11 cellular contexts compared by ENCODE assay signal in the genomic region with DNA sequence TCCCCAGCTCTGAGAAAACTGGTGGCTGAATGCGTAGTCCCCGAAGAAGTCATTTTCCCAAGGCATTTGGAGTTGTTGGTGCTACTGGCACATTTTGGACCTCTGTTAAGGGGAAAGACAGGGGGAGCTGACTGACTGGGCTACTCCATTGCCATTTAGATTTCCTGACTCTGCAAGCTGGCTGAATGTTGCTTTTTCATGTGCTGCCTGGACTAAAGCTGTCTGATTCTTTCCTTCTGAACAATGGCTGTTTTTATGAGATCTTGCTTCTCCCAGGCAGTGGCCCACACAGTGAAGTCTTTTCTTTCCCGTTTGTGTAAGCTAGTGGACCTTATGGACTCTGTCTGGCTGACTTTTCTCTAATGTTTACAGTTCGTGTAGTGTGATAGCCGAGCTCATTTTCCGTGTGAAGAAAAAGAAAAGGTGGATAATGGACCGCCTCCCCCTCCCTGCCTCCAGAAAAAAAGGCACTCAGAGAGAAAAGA. TPM values are rescaled to one million over a fixed set of nuclear protein-coding genes. Genes with fewer than 3 reads are reported as not detected.
DNase-seq lines count a peak whose midpoint lies in the region; ATAC-seq and TF ChIP-seq lines count a peak whose summit lies in the region.
"Had no signal": no experiment of that assay in that cellular context is flagged by ENCODE, and none has a peak within 500 bp of the region (broad histone marks: within the 10 kb centered on the region; RNA-seq: fewer than 3 reads in every experiment).

No MANE protein-coding gene starts in this region.

- peak overlapping the region; percentile 98 for H3K27ac Mint-ChIP-seq in mesothelial cell of epicardium

- no peak for TF ChIP-seq CTCF in Panc1 (IDR thresholded peaks at IDR 0.05)
- no peak for TF ChIP-seq CTCF in esophagus squamous epithelium (IDR thresholded peaks at IDR 0.05)
- TF ChIP-seq CTCF in mesothelial cell of epicardium (IDR thresholded peaks at IDR 0.05; ENCODE audit: unreplicated experiment) = no peak

- H3K36me3 Mint-ChIP-seq in mesothelial cell of epicardium = no peaks in the 10 kb centered on the region

- H3K4me1 Mint-ChIP-seq in mesothelial cell of epicardium = peaks cover 32% of the 10 kb centered on the region

- H3K4me3 ChIP-seq in Panc1 (ENCODE audit: low read depth in 2 of 2, low read length in 2 of 2) = no peak overlapping the region
- peak overlapping the region in 1 of 4 donors; percentile 22 for H3K4me3 ChIP-seq in esophagus squamous epithelium
- H3K4me3 ChIP-seq: SJCRH30 had no signal

- POLR2A ChIA-PET in Panc1 (lab: Charles Lee) = no interaction called here

- BruUV-seq in Panc1 (replicated peaks; lab: Mats Ljungman, UMichigan) = no TSS peak

- no peaks in the 10 kb centered on the region for H3K27me3 Mint-ChIP-seq in mesothelial cell of epicardium (ENCODE audit: low read depth)

- H3K36me3 ChIP-seq in Panc1 (ENCODE audit: control insufficient read depth, insufficient read depth, low read length) (no peaks in the 10 kb centered on the region), esophagus squamous epithelium (no peaks in the 10 kb centered on the region)
- H3K36me3 ChIP-seq: SJCRH30 had no signal

- peaks cover 4% of the 10 kb centered on the region for H3K9me3 Mint-ChIP-seq in mesothelial cell of epicardium

- TF ChIP-seq POLR2A in esophagus squamous epithelium (IDR thresholded peaks at IDR 0.05) = no peak

- no peaks in the 10 kb centered on the region for H3K9me3 ChIP-seq in Panc1 (ENCODE audit: control insufficient read depth, insufficient read depth, low read depth, low read length)
- no peaks in the 10 kb centered on the region for H3K9me3 ChIP-seq in esophagus squamous epithelium
- H3K9me3 ChIP-seq: SJCRH30 had no signal

- DNase-seq in Panc1 (ENCODE audit: low read depth, low spot score) (no peak), esophagus squamous epithelium (lab: John Stamatoyannopoulos, UW) (no peak), mesothelial cell of epicardium (ENCODE audit: low spot score in 2 of 2, unreplicated experiment in 2 of 2) (peak in 1 of 2 experiments; percentile 35), substantia nigra (lab: John Stamatoyannopoulos, UW) (peak in 40 of 49 donors; percentile 15 to 87 (median 46)), SIG-M5 (lab: John Stamatoyannopoulos, UW) (no peak), T1000 (lab: John Stamatoyannopoulos, UW) (no peak)
- DNase-seq: activated T-cell treated with anti-CD3 and anti-CD28 coated beads, Interleukin-2, amount 50 U/mL, for 48 hours had no signal

- ATAC-seq in Panc1 (peak; percentile 43; the same call in 1 of the 2 replicates), HG02623 (IDR thresholded peaks at IDR 0.05; ENCODE audit: unreplicated experiment) (no peak), HG03045 (IDR thresholded peaks at IDR 0.05; ENCODE audit: unreplicated experiment) (no peak)

- peaks cover 35% of the 10 kb centered on the region for H3K4me1 ChIP-seq in Panc1 (ENCODE audit: control insufficient read depth, insufficient read depth, low read length)
- peaks cover 0 to 44% (median 33%) of the 10 kb centered on the region in 3 donors for H3K4me1 ChIP-seq in esophagus squamous epithelium
- H3K4me1 ChIP-seq: SJCRH30 had no signal

- peak overlapping the region; percentile 46 for H3K27ac ChIP-seq in Panc1 (ENCODE audit: low read length)
- H3K27ac ChIP-seq in esophagus squamous epithelium = peak overlapping the region; percentile 47 to 91 (median 76)
- H3K27ac ChIP-seq in substantia nigra (ENCODE audit: low read depth, low read length, poor library complexity, severe bottlenecking) = peak overlapping the region; percentile 63
- H3K27ac ChIP-seq: KMS-11, SJCRH30 had no signal

- peak overlapping the region; percentile 28 for H3K4me3 Mint-ChIP-seq in mesothelial cell of epicardium

- in situ Hi-C loops in Panc1 (cut with HindIII; ENCODE audit: low pct_unique_long_range_greater_than_20kb, low sequenced_read_pairs) = no loop called here

- 53 to 64% methylated on average over 3 of the region's 7 CpGs for WGBS in esophagus squamous epithelium, 2 donors

- CTCF ChIA-PET in Panc1 (lab: Charles Lee) = no interaction called here

- no peaks in the 10 kb centered on the region for H3K27me3 ChIP-seq in Panc1 (ENCODE audit: control insufficient read depth, insufficient read depth, low read length)
- no peaks in the 10 kb centered on the region for H3K27me3 ChIP-seq in esophagus squamous epithelium
- H3K27me3 ChIP-seq: SJCRH30 had no signal

- intact Hi-C loops in Panc1 (cut with micrococcal nuclease; ENCODE audit: unreplicated experiment) (no loop called here), esophagus squamous epithelium (cut with DNase I) (no loop called here)

RNA-seq across cellular contexts. Expression of gene TRAK1, which starts 38.2 kb away (rescaled TPM):
- 38.4 TPM for total RNA-seq in Panc1 (2021; ENCODE audit: unreplicated experiment)
- 36.8 TPM for polyA plus RNA-seq in Panc1 (2012; ENCODE audit: insufficient read length)
- 10 to 100 TPM; 31.8 to 40.6 (median 37.7) TPM for total RNA-seq in esophagus squamous epithelium
- 49.0 to 50.7 TPM (median 50.3 TPM) in 3 replicates for total RNA-seq in mesothelial cell of epicardium

Comparison
In these comparisons a context has a peak if more than half of its experiments do, and no peak if none do; other contexts are left out.
1. DNase-seq: peak in substantia nigra (40 of 49); none in Panc1 (single experiment), esophagus squamous epithelium (single experiment), SIG-M5 (single experiment) and T1000 (single experiment).
2. Peak in every context shown above with its lines, with median percentiles within 50 percentile points of each other: H3K27ac ChIP-seq.